1 cellular context compared by ENCODE assay signal in genomic region chr12:6946033-6946919, GRCh38.
TF ChIP-seq lines count a peak whose summit lies in the region.

No MANE protein-coding gene starts in this region.

TF ChIP-seq in K562, 482 proteins besides CTCF, POLR2A, EP300 and RAD21 (continued from another document and continues in another):
- TF ChIP-seq ZBTB40 (IDR thresholded peaks at IDR 0.05): no peak
- no peak for TF ChIP-seq ZBTB40 (CRISPR knock-in tag; IDR thresholded peaks at IDR 0.05)
- no peak for TF ChIP-seq MBD2 (IDR thresholded peaks at IDR 0.05; ENCODE audit: borderline replicate concordance, low read depth)
- no peak for TF ChIP-seq PHF21A (IDR thresholded peaks at IDR 0.05; ENCODE audit: borderline replicate concordance, low read depth)
- TF ChIP-seq RBM39 (optimal IDR thresholded peaks at IDR 0.05; ENCODE audit: low read depth, low read length): no peak
- no peak for TF ChIP-seq RFX1 (IDR thresholded peaks at IDR 0.05)
- no peak for TF ChIP-seq TCFL5 (CRISPR knock-in tag; conservative IDR thresholded peaks at IDR 0.05)
- TF ChIP-seq TAF1 (IDR thresholded peaks at IDR 0.05; ENCODE audit: control insufficient read depth, extremely low read depth, insufficient read depth, low read length, severe bottlenecking): no peak
- peak; percentile 68 for TF ChIP-seq POLR2G (IDR thresholded peaks at IDR 0.05; ENCODE audit: low read depth, low read length)
- TF ChIP-seq ATF6 (CRISPR knock-in tag; IDR thresholded peaks at IDR 0.05): no peak
- TF ChIP-seq ZNF263 (CRISPR knock-in tag; IDR thresholded peaks at IDR 0.05; ENCODE audit: borderline replicate concordance): peak; percentile 30; the same call in 1 of the 2 replicates
- TF ChIP-seq GTF2F1 (IDR thresholded peaks at IDR 0.05; ENCODE audit: low read depth, low read length): no peak
- no peak for TF ChIP-seq HDAC6 (IDR thresholded peaks at IDR 0.05; ENCODE audit: low read depth, low read length)
- TF ChIP-seq BCL6 (CRISPR knock-in tag; IDR thresholded peaks at IDR 0.05): no peak
- no peak for TF ChIP-seq NFYB (IDR thresholded peaks at IDR 0.05; ENCODE audit: extremely low read depth, insufficient read length)
- no peak for TF ChIP-seq SLC30A9 (CRISPR knock-in tag; IDR thresholded peaks at IDR 0.05)
- peak; percentile 63 for TF ChIP-seq KDM5B (IDR thresholded peaks at IDR 0.05; ENCODE audit: insufficient replicate concordance, low read depth, low read length)
- TF ChIP-seq TEAD2 (tag; IDR thresholded peaks at IDR 0.05): no peak
- TF ChIP-seq KLF10 (CRISPR knock-in tag; IDR thresholded peaks at IDR 0.05): no peak
- no peak for TF ChIP-seq DIDO1 (tag; IDR thresholded peaks at IDR 0.05; ENCODE audit: low read depth)
- no peak for TF ChIP-seq ZNF146 (CRISPR knock-in tag; IDR thresholded peaks at IDR 0.05; ENCODE audit: unreplicated experiment)
- no peak for TF ChIP-seq ZNF184 (CRISPR knock-in tag; IDR thresholded peaks at IDR 0.05)
- TF ChIP-seq TOE1 (IDR thresholded peaks at IDR 0.05; ENCODE audit: borderline replicate concordance): no peak
- TF ChIP-seq TOE1 (CRISPR knock-in tag; IDR thresholded peaks at IDR 0.05; ENCODE audit: borderline replicate concordance, low read depth): no peak
- no peak for TF ChIP-seq TFE3 (CRISPR knock-in tag; IDR thresholded peaks at IDR 0.05)
- no peak for TF ChIP-seq TBL1XR1 (IDR thresholded peaks at IDR 0.05; ENCODE audit: low read length in 2 of 2)
- no peak for TF ChIP-seq CHD2 (IDR thresholded peaks at IDR 0.05; ENCODE audit: low read depth, low read length)
- no peak for TF ChIP-seq BHLHE40 (IDR thresholded peaks at IDR 0.05; ENCODE audit: low read length)
- TF ChIP-seq ZBTB26 (CRISPR knock-in tag; IDR thresholded peaks at IDR 0.05): no peak
- TF ChIP-seq TCF7 (IDR thresholded peaks at IDR 0.05; ENCODE audit: borderline replicate concordance): no peak
- no peak for TF ChIP-seq ZBTB43 (CRISPR knock-in tag; IDR thresholded peaks at IDR 0.05)
- no peak for TF ChIP-seq RNF2 (IDR thresholded peaks at IDR 0.05)
- TF ChIP-seq RBM14 (IDR thresholded peaks at IDR 0.05; ENCODE audit: borderline replicate concordance, insufficient read depth, low read depth, low read length): no peak
- peak; percentile 36; the same call in 1 of the 2 replicates for TF ChIP-seq VEZF1 (CRISPR knock-in tag; IDR thresholded peaks at IDR 0.05)
- TF ChIP-seq ZNF253 (CRISPR knock-in tag; conservative IDR thresholded peaks at IDR 0.05): no peak
- no peak for TF ChIP-seq UBTF (IDR thresholded peaks at IDR 0.05; ENCODE audit: borderline replicate concordance in 1 of 2, low read depth in 2 of 2, low read length in 2 of 2)
- TF ChIP-seq ZKSCAN3 (CRISPR knock-in tag; IDR thresholded peaks at IDR 0.05): no peak
- TF ChIP-seq ZNF830 (CRISPR knock-in tag; IDR thresholded peaks at IDR 0.05): no peak
- TF ChIP-seq ZNF212 (CRISPR knock-in tag; IDR thresholded peaks at IDR 0.05): no peak
- TF ChIP-seq U2AF1 (optimal IDR thresholded peaks at IDR 0.05; ENCODE audit: low read depth, low read length): no peak
- TF ChIP-seq TSHZ1 (CRISPR knock-in tag; IDR thresholded peaks at IDR 0.05): no peak
